21 cellular contexts compared by ENCODE assay signal in genomic region chr4:32435320-32435719, GRCh38.
"Had no signal": no experiment of that assay in that cellular context is flagged by ENCODE, and none has a peak within 500 bp of the region (broad histone marks: within the 10 kb centered on the region; RNA-seq: fewer than 3 reads in every experiment).

No MANE protein-coding gene starts in this region.

- H3K4me1 ChIP-seq: SJCRH30 had no signal

- H3K27ac ChIP-seq: RWPE1, SJCRH30 had no signal

- H3K4me3 ChIP-seq: MG63, SJCRH30 had no signal

- H3K27me3 ChIP-seq: MG63, SJCRH30 had no signal

- H3K36me3 ChIP-seq: MG63, SJCRH30 had no signal

- H3K9me3 ChIP-seq: MG63, SJCRH30 had no signal

- ATAC-seq: HepG2, Panc1, PC-3, SK-N-SH treated with all-trans-retinoic acid at 6 μM for 48 hours had no signal

- DNase-seq: IMR-90; Karpas-422; KG1; MG63; NCI-H1092; NCI-H1105 treated with DMSO at 0.1 percent for 48 hours; NCI-H1417 treated with DMSO at 0.1 percent for 48 hours; NCI-H146; NCI-H1694 treated with DMSO at 0.1 percent for 48 hours; NCI-H1930; NCI-H2171; NCI-H226; NCI-H526; NK-92 treated with Interleukin-12 subunit alpha and Interleukin-12 subunit beta, amount 100 ng/mL, for 24 hours; PC-3; SHP77 treated with DMSO at 0.1 percent for 48 hours; SJCRH30 had no signal
